Comparison of ENCODE assay signal across 1 cellular context in the genomic region with DNA sequence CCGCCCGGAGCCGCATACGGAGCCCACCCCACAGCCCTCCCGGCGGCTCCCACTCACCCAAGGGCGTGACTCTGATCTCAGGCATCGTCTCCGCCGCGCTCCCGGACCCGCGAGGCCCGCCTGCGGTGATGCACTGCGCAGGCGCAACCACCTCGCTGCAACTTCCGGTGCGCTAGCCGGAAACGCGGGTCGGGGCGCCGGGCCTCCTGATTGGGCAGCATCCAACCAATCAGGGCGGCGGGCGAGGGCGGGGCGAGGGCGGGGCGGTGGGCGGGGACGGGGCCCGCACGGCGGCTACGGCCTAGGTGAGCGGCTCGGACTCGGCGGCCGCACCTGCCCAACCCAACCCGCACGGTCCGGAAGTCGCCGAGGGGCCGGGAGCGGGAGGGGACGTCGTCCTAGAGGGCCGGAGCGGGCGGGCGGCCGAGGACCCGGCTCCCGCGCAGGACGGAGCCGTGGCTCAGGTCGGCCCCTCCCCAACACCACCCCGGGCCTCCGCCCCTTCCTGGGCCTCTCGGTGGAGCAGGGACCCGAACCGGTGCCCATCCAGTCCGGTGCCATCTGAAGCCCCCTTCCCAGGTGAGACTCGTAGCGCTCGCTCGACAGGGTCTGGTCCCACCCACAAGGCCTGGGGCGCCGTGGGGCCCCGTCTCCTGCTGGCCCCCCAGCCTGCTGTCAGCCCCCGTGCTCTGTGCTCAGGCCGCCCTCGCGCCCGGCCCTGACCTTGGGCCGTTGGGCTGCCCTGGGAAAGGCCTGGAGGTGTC.
A peak's percentile ranks its signal among the peaks of the same experiment; 100 is the strongest.
TF ChIP-seq lines count a peak whose summit lies in the region.

A gene (plus strand): TSS at position 279 of the 764 bp plus-strand sequence. CDS start 2,109 bp downstream, outside the sequence.
A gene (minus strand): TSS at position 137 of the 764 bp plus-strand sequence. CDS start 52 bp downstream, at position 85.

TF ChIP-seq in K562, 482 proteins besides CTCF, POLR2A, EP300 and RAD21 (continued from another document and continues in another):
- TF ChIP-seq, protein P1, sequence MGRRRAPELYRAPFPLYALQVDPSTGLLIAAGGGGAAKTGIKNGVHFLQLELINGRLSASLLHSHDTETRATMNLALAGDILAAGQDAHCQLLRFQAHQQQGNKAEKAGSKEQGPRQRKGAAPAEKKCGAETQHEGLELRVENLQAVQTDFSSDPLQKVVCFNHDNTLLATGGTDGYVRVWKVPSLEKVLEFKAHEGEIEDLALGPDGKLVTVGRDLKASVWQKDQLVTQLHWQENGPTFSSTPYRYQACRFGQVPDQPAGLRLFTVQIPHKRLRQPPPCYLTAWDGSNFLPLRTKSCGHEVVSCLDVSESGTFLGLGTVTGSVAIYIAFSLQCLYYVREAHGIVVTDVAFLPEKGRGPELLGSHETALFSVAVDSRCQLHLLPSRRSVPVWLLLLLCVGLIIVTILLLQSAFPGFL (CRISPR knock-in tag; IDR thresholded peaks at IDR 0.05): no peak
- TF ChIP-seq, protein P2, sequence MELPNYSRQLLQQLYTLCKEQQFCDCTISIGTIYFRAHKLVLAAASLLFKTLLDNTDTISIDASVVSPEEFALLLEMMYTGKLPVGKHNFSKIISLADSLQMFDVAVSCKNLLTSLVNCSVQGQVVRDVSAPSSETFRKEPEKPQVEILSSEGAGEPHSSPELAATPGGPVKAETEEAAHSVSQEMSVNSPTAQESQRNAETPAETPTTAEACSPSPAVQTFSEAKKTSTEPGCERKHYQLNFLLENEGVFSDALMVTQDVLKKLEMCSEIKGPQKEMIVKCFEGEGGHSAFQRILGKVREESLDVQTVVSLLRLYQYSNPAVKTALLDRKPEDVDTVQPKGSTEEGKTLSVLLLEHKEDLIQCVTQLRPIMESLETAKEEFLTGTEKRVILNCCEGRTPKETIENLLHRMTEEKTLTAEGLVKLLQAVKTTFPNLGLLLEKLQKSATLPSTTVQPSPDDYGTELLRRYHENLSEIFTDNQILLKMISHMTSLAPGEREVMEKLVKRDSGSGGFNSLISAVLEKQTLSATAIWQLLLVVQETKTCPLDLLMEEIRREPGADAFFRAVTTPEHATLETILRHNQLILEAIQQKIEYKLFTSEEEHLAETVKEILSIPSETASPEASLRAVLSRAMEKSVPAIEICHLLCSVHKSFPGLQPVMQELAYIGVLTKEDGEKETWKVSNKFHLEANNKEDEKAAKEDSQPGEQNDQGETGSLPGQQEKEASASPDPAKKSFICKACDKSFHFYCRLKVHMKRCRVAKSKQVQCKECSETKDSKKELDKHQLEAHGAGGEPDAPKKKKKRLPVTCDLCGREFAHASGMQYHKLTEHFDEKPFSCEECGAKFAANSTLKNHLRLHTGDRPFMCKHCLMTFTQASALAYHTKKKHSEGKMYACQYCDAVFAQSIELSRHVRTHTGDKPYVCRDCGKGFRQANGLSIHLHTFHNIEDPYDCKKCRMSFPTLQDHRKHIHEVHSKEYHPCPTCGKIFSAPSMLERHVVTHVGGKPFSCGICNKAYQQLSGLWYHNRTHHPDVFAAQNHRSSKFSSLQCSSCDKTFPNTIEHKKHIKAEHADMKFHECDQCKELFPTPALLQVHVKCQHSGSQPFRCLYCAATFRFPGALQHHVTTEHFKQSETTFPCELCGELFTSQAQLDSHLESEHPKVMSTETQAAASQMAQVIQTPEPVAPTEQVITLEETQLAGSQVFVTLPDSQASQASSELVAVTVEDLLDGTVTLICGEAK (IDR thresholded peaks at IDR 0.05): peak; percentile 93
- TF ChIP-seq, protein P2 (CRISPR knock-in tag; IDR thresholded peaks at IDR 0.05): no peak
- TF ChIP-seq, protein P3, sequence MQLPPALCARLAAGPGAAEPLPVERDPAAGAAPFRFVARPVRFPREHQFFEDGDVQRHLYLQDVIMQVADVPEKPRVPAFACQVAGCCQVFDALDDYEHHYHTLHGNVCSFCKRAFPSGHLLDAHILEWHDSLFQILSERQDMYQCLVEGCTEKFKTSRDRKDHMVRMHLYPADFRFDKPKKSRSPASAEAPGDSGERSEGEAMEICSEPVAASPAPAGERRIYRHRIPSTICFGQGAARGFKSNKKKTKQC (CRISPR knock-in tag; IDR thresholded peaks at IDR 0.05): 0 out of 2 replicates have a peak, but pooled peaks have one; percentile 14
- peak; percentile 82 for TF ChIP-seq RBFOX2 (IDR thresholded peaks at IDR 0.05; ENCODE audit: low read depth, low read length)
- TF ChIP-seq SP1 (CRISPR knock-in tag; IDR thresholded peaks at IDR 0.05): peak; percentile 90
- TF ChIP-seq, protein P4, sequence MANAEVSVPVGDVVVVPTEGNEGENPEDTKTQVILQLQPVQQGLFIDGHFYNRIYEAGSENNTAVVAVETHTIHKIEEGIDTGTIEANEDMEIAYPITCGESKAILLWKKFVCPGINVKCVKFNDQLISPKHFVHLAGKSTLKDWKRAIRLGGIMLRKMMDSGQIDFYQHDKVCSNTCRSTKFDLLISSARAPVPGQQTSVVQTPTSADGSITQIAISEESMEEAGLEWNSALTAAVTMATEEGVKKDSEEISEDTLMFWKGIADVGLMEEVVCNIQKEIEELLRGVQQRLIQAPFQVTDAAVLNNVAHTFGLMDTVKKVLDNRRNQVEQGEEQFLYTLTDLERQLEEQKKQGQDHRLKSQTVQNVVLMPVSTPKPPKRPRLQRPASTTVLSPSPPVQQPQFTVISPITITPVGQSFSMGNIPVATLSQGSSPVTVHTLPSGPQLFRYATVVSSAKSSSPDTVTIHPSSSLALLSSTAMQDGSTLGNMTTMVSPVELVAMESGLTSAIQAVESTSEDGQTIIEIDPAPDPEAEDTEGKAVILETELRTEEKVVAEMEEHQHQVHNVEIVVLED (CRISPR knock-in tag; IDR thresholded peaks at IDR 0.05): 0 out of 2 replicates have a peak, but pooled peaks have one; percentile 11
- TF ChIP-seq, protein P5, sequence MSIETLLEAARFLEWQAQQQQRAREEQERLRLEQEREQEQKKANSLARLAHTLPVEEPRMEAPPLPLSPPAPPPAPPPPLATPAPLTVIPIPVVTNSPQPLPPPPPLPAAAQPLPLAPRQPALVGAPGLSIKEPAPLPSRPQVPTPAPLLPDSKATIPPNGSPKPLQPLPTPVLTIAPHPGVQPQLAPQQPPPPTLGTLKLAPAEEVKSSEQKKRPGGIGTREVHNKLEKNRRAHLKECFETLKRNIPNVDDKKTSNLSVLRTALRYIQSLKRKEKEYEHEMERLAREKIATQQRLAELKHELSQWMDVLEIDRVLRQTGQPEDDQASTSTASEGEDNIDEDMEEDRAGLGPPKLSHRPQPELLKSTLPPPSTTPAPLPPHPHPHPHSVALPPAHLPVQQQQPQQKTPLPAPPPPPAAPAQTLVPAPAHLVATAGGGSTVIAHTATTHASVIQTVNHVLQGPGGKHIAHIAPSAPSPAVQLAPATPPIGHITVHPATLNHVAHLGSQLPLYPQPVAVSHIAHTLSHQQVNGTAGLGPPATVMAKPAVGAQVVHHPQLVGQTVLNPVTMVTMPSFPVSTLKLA (conservative IDR thresholded peaks at IDR 0.05): peak in 1 of 2 experiments; percentile 78; a peak in 3 of 4 replicates
- TF ChIP-seq GABPA (tag; conservative IDR thresholded peaks at IDR 0.05; ENCODE audit: low read depth): peak; percentile 97
- TF ChIP-seq CBX2 (IDR thresholded peaks at IDR 0.05; ENCODE audit: insufficient read depth, low read length, poor library complexity, severe bottlenecking): no peak
- TF ChIP-seq, protein P6, sequence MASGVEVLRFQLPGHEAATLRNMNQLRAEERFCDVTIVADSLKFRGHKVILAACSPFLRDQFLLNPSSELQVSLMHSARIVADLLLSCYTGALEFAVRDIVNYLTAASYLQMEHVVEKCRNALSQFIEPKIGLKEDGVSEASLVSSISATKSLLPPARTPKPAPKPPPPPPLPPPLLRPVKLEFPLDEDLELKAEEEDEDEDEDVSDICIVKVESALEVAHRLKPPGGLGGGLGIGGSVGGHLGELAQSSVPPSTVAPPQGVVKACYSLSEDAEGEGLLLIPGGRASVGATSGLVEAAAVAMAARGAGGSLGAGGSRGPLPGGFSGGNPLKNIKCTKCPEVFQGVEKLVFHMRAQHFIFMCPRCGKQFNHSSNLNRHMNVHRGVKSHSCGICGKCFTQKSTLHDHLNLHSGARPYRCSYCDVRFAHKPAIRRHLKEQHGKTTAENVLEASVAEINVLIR (CRISPR knock-in tag; IDR thresholded peaks at IDR 0.05): no peak
- TF ChIP-seq SAP30 (IDR thresholded peaks at IDR 0.05; ENCODE audit: borderline replicate concordance, insufficient read depth, low read depth, low read length, poor library complexity, severe bottlenecking): peak; percentile 77
- peak; percentile 3; the same call in 1 of the 2 replicates for TF ChIP-seq ZKSCAN1 (IDR thresholded peaks at IDR 0.05; ENCODE audit: low read depth, low read length)
- peak; percentile 73 for TF ChIP-seq CXXC5 (CRISPR knock-in tag; IDR thresholded peaks at IDR 0.05)
- TF ChIP-seq KAT7 (CRISPR knock-in tag; IDR thresholded peaks at IDR 0.05; ENCODE audit: borderline replicate concordance): peak; percentile 58; the same call in 1 of the 2 replicates
- peak; percentile 75 for TF ChIP-seq MYC (IDR thresholded peaks at IDR 0.05; ENCODE audit: low read depth, low read length)
- 0 out of 2 replicates have a peak, but pooled peaks have one; percentile 40 for TF ChIP-seq MYC (CRISPR knock-in tag; IDR thresholded peaks at IDR 0.05; ENCODE audit: borderline replicate concordance, low read depth)
- TF ChIP-seq, protein P7, sequence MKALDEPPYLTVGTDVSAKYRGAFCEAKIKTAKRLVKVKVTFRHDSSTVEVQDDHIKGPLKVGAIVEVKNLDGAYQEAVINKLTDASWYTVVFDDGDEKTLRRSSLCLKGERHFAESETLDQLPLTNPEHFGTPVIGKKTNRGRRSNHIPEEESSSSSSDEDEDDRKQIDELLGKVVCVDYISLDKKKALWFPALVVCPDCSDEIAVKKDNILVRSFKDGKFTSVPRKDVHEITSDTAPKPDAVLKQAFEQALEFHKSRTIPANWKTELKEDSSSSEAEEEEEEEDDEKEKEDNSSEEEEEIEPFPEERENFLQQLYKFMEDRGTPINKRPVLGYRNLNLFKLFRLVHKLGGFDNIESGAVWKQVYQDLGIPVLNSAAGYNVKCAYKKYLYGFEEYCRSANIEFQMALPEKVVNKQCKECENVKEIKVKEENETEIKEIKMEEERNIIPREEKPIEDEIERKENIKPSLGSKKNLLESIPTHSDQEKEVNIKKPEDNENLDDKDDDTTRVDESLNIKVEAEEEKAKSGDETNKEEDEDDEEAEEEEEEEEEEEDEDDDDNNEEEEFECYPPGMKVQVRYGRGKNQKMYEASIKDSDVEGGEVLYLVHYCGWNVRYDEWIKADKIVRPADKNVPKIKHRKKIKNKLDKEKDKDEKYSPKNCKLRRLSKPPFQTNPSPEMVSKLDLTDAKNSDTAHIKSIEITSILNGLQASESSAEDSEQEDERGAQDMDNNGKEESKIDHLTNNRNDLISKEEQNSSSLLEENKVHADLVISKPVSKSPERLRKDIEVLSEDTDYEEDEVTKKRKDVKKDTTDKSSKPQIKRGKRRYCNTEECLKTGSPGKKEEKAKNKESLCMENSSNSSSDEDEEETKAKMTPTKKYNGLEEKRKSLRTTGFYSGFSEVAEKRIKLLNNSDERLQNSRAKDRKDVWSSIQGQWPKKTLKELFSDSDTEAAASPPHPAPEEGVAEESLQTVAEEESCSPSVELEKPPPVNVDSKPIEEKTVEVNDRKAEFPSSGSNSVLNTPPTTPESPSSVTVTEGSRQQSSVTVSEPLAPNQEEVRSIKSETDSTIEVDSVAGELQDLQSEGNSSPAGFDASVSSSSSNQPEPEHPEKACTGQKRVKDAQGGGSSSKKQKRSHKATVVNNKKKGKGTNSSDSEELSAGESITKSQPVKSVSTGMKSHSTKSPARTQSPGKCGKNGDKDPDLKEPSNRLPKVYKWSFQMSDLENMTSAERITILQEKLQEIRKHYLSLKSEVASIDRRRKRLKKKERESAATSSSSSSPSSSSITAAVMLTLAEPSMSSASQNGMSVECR (CRISPR knock-in tag; IDR thresholded peaks at IDR 0.05): peak; percentile 71
- peak; percentile 73 for TF ChIP-seq ELF1 (tag; IDR thresholded peaks at IDR 0.05)
- no peak for TF ChIP-seq MTA1 (IDR thresholded peaks at IDR 0.05; ENCODE audit: borderline replicate concordance)
- peak; percentile 74; the same call in 1 of the 2 replicates for TF ChIP-seq EP400 (IDR thresholded peaks at IDR 0.05)
- TF ChIP-seq, protein P8, sequence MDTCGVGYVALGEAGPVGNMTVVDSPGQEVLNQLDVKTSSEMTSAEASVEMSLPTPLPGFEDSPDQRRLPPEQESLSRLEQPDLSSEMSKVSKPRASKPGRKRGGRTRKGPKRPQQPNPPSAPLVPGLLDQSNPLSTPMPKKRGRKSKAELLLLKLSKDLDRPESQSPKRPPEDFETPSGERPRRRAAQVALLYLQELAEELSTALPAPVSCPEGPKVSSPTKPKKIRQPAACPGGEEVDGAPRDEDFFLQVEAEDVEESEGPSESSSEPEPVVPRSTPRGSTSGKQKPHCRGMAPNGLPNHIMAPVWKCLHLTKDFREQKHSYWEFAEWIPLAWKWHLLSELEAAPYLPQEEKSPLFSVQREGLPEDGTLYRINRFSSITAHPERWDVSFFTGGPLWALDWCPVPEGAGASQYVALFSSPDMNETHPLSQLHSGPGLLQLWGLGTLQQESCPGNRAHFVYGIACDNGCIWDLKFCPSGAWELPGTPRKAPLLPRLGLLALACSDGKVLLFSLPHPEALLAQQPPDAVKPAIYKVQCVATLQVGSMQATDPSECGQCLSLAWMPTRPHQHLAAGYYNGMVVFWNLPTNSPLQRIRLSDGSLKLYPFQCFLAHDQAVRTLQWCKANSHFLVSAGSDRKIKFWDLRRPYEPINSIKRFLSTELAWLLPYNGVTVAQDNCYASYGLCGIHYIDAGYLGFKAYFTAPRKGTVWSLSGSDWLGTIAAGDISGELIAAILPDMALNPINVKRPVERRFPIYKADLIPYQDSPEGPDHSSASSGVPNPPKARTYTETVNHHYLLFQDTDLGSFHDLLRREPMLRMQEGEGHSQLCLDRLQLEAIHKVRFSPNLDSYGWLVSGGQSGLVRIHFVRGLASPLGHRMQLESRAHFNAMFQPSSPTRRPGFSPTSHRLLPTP (IDR thresholded peaks at IDR 0.05; ENCODE audit: borderline replicate concordance, extremely low read depth, insufficient read length): no peak
- peak; percentile 76; the same call in 1 of the 2 replicates for TF ChIP-seq ESRRA (IDR thresholded peaks at IDR 0.05; ENCODE audit: borderline replicate concordance, low read depth)
- TF ChIP-seq ZNF561 (CRISPR knock-in tag; conservative IDR thresholded peaks at IDR 0.05): no peak
